In the genomic region with DNA sequence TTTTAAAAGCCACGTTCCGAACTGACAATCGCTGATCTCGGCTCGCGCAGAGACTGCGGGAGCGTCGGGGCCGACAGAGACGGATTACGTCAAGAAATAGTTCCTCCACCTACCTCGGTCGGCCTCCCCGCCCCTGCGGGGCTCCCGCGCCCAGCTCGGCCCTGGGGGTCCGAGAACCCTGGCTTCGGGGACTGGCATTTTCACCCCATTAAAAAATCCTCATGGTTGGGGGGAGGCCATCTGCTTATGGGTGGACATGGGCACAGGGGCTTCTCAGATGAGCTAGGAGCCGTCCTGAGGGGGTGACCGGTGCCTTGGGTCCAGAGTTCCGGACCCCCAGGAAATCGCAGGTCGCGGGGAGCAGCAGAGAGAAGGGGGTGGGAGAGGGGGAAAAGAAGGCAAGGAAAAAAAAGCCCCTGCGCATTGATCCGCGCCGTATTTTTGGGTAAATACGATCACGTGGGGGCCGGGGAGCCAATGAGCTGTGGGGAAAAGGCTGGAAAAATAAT, we compare ENCODE assay signal across 1 cellular context.
TF ChIP-seq lines count a peak whose summit lies in the region.

No MANE protein-coding gene starts in this region.

TF ChIP-seq in HepG2, 621 proteins besides CTCF, POLR2A, EP300 and RAD21:
- 0 out of 2 replicates have a peak, but pooled peaks have one; percentile 21 for TF ChIP-seq POLR2G (IDR thresholded peaks at IDR 0.05; ENCODE audit: low read depth, low read length)
- no peak for TF ChIP-seq ZNF746 (CRISPR knock-in tag; IDR thresholded peaks at IDR 0.05)
- TF ChIP-seq, protein P1, sequence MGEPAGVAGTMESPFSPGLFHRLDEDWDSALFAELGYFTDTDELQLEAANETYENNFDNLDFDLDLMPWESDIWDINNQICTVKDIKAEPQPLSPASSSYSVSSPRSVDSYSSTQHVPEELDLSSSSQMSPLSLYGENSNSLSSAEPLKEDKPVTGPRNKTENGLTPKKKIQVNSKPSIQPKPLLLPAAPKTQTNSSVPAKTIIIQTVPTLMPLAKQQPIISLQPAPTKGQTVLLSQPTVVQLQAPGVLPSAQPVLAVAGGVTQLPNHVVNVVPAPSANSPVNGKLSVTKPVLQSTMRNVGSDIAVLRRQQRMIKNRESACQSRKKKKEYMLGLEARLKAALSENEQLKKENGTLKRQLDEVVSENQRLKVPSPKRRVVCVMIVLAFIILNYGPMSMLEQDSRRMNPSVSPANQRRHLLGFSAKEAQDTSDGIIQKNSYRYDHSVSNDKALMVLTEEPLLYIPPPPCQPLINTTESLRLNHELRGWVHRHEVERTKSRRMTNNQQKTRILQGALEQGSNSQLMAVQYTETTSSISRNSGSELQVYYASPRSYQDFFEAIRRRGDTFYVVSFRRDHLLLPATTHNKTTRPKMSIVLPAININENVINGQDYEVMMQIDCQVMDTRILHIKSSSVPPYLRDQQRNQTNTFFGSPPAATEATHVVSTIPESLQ (CRISPR knock-in tag; conservative IDR thresholded peaks at IDR 0.05): no peak
- no peak for TF ChIP-seq CC2D1A (CRISPR knock-in tag; IDR thresholded peaks at IDR 0.05)
- TF ChIP-seq PPARG (CRISPR knock-in tag; conservative IDR thresholded peaks at IDR 0.05): no peak
- TF ChIP-seq, protein P2, sequence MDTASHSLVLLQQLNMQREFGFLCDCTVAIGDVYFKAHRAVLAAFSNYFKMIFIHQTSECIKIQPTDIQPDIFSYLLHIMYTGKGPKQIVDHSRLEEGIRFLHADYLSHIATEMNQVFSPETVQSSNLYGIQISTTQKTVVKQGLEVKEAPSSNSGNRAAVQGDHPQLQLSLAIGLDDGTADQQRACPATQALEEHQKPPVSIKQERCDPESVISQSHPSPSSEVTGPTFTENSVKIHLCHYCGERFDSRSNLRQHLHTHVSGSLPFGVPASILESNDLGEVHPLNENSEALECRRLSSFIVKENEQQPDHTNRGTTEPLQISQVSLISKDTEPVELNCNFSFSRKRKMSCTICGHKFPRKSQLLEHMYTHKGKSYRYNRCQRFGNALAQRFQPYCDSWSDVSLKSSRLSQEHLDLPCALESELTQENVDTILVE (CRISPR knock-in tag; IDR thresholded peaks at IDR 0.05): no peak
- TF ChIP-seq TOPORS (CRISPR knock-in tag; IDR thresholded peaks at IDR 0.05): no peak
- TF ChIP-seq TP53 (CRISPR knock-in tag; conservative IDR thresholded peaks at IDR 0.05): no peak
- no peak for TF ChIP-seq ZNF570 (CRISPR knock-in tag; IDR thresholded peaks at IDR 0.05; ENCODE audit: borderline replicate concordance)
- TF ChIP-seq NFYC (CRISPR knock-in tag; IDR thresholded peaks at IDR 0.05): peak; percentile 70
- TF ChIP-seq, protein P3, sequence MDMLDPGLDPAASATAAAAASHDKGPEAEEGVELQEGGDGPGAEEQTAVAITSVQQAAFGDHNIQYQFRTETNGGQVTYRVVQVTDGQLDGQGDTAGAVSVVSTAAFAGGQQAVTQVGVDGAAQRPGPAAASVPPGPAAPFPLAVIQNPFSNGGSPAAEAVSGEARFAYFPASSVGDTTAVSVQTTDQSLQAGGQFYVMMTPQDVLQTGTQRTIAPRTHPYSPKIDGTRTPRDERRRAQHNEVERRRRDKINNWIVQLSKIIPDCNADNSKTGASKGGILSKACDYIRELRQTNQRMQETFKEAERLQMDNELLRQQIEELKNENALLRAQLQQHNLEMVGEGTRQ (IDR thresholded peaks at IDR 0.05; ENCODE audit: low read depth, low read length): peak; percentile 85
- TF ChIP-seq, protein P3 (CRISPR knock-in tag; IDR thresholded peaks at IDR 0.05; ENCODE audit: borderline replicate concordance): peak; percentile 88; the same call in 1 of the 2 replicates
- no peak for TF ChIP-seq NR2F1 (CRISPR knock-in tag; IDR thresholded peaks at IDR 0.05)
- TF ChIP-seq, protein P4, sequence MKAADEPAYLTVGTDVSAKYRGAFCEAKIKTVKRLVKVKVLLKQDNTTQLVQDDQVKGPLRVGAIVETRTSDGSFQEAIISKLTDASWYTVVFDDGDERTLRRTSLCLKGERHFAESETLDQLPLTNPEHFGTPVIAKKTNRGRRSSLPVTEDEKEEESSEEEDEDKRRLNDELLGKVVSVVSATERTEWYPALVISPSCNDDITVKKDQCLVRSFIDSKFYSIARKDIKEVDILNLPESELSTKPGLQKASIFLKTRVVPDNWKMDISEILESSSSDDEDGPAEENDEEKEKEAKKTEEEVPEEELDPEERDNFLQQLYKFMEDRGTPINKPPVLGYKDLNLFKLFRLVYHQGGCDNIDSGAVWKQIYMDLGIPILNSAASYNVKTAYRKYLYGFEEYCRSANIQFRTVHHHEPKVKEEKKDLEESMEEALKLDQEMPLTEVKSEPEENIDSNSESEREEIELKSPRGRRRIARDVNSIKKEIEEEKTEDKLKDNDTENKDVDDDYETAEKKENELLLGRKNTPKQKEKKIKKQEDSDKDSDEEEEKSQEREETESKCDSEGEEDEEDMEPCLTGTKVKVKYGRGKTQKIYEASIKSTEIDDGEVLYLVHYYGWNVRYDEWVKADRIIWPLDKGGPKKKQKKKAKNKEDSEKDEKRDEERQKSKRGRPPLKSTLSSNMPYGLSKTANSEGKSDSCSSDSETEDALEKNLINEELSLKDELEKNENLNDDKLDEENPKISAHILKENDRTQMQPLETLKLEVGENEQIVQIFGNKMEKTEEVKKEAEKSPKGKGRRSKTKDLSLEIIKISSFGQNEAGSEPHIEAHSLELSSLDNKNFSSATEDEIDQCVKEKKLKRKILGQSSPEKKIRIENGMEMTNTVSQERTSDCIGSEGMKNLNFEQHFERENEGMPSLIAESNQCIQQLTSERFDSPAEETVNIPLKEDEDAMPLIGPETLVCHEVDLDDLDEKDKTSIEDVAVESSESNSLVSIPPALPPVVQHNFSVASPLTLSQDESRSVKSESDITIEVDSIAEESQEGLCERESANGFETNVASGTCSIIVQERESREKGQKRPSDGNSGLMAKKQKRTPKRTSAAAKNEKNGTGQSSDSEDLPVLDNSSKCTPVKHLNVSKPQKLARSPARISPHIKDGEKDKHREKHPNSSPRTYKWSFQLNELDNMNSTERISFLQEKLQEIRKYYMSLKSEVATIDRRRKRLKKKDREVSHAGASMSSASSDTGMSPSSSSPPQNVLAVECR (CRISPR knock-in tag; IDR thresholded peaks at IDR 0.05; ENCODE audit: borderline replicate concordance): 0 out of 2 replicates have a peak, but pooled peaks have one; percentile 17
- TF ChIP-seq PRPF4 (IDR thresholded peaks at IDR 0.05; ENCODE audit: low read depth, low read length, poor library complexity, severe bottlenecking): no peak
- no peak for TF ChIP-seq HIVEP1 (CRISPR knock-in tag; IDR thresholded peaks at IDR 0.05)
- no peak for TF ChIP-seq RFXAP (CRISPR knock-in tag; IDR thresholded peaks at IDR 0.05; ENCODE audit: borderline replicate concordance)
- peak; percentile 61 for TF ChIP-seq NFYB (CRISPR knock-in tag; IDR thresholded peaks at IDR 0.05)
- no peak for TF ChIP-seq ZNF207 (IDR thresholded peaks at IDR 0.05; ENCODE audit: borderline replicate concordance)
- TF ChIP-seq ZNF816 (CRISPR knock-in tag; IDR thresholded peaks at IDR 0.05; ENCODE audit: borderline replicate concordance): 0 out of 2 replicates have a peak, but pooled peaks have one; percentile 8
- peak; percentile 7 for TF ChIP-seq ZNF883 (CRISPR knock-in tag; IDR thresholded peaks at IDR 0.05; ENCODE audit: not compliant biosample characterization)
- no peak for TF ChIP-seq HNRNPL (IDR thresholded peaks at IDR 0.05; ENCODE audit: low read depth, low read length)
- TF ChIP-seq GZF1 (CRISPR knock-in tag; IDR thresholded peaks at IDR 0.05): peak; percentile 85; the same call in 1 of the 2 replicates
- no peak for TF ChIP-seq GATA4 (IDR thresholded peaks at IDR 0.05; ENCODE audit: borderline replicate concordance, low read depth)
- no peak for TF ChIP-seq EEA1 (CRISPR knock-in tag; IDR thresholded peaks at IDR 0.05; ENCODE audit: borderline replicate concordance)
- TF ChIP-seq, protein P5, sequence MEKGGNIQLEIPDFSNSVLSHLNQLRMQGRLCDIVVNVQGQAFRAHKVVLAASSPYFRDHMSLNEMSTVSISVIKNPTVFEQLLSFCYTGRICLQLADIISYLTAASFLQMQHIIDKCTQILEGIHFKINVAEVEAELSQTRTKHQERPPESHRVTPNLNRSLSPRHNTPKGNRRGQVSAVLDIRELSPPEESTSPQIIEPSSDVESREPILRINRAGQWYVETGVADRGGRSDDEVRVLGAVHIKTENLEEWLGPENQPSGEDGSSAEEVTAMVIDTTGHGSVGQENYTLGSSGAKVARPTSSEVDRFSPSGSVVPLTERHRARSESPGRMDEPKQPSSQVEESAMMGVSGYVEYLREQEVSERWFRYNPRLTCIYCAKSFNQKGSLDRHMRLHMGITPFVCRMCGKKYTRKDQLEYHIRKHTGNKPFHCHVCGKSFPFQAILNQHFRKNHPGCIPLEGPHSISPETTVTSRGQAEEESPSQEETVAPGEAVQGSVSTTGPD (CRISPR knock-in tag; IDR thresholded peaks at IDR 0.05): no peak
- no peak for TF ChIP-seq CBX1 (IDR thresholded peaks at IDR 0.05; ENCODE audit: low read depth)
- no peak for TF ChIP-seq ZNF850 (CRISPR knock-in tag; conservative IDR thresholded peaks at IDR 0.05)
- TF ChIP-seq ZFP36L1 (CRISPR knock-in tag; IDR thresholded peaks at IDR 0.05): no peak
- TF ChIP-seq SIX4 (CRISPR knock-in tag; IDR thresholded peaks at IDR 0.05): no peak
- TF ChIP-seq, protein P6, sequence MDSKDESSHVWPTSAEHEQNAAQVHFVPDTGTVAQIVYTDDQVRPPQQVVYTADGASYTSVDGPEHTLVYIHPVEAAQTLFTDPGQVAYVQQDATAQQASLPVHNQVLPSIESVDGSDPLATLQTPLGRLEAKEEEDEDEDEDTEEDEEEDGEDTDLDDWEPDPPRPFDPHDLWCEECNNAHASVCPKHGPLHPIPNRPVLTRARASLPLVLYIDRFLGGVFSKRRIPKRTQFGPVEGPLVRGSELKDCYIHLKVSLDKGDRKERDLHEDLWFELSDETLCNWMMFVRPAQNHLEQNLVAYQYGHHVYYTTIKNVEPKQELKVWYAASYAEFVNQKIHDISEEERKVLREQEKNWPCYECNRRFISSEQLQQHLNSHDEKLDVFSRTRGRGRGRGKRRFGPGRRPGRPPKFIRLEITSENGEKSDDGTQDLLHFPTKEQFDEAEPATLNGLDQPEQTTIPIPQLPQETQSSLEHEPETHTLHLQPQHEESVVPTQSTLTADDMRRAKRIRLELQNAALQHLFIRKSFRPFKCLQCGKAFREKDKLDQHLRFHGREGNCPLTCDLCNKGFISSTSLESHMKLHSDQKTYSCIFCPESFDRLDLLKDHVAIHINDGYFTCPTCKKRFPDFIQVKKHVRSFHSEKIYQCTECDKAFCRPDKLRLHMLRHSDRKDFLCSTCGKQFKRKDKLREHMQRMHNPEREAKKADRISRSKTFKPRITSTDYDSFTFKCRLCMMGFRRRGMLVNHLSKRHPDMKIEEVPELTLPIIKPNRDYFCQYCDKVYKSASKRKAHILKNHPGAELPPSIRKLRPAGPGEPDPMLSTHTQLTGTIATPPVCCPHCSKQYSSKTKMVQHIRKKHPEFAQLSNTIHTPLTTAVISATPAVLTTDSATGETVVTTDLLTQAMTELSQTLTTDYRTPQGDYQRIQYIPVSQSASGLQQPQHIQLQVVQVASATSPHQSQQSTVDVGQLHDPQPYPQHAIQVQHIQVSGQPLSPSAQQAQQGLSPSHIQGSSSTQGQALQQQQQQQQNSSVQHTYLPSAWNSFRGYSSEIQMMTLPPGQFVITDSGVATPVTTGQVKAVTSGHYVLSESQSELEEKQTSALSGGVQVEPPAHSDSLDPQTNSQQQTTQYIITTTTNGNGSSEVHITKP (CRISPR knock-in tag; IDR thresholded peaks at IDR 0.05; ENCODE audit: low read depth): no peak
- no peak for TF ChIP-seq SMARCE1 (IDR thresholded peaks at IDR 0.05; ENCODE audit: borderline replicate concordance)
- TF ChIP-seq ZNF10 (CRISPR knock-in tag; IDR thresholded peaks at IDR 0.05; ENCODE audit: borderline replicate concordance, low read depth): no peak
- TF ChIP-seq MEF2D (CRISPR knock-in tag; IDR thresholded peaks at IDR 0.05): no peak
- TF ChIP-seq, protein P7, sequence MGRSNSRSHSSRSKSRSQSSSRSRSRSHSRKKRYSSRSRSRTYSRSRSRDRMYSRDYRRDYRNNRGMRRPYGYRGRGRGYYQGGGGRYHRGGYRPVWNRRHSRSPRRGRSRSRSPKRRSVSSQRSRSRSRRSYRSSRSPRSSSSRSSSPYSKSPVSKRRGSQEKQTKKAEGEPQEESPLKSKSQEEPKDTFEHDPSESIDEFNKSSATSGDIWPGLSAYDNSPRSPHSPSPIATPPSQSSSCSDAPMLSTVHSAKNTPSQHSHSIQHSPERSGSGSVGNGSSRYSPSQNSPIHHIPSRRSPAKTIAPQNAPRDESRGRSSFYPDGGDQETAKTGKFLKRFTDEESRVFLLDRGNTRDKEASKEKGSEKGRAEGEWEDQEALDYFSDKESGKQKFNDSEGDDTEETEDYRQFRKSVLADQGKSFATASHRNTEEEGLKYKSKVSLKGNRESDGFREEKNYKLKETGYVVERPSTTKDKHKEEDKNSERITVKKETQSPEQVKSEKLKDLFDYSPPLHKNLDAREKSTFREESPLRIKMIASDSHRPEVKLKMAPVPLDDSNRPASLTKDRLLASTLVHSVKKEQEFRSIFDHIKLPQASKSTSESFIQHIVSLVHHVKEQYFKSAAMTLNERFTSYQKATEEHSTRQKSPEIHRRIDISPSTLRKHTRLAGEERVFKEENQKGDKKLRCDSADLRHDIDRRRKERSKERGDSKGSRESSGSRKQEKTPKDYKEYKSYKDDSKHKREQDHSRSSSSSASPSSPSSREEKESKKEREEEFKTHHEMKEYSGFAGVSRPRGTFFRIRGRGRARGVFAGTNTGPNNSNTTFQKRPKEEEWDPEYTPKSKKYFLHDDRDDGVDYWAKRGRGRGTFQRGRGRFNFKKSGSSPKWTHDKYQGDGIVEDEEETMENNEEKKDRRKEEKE (IDR thresholded peaks at IDR 0.05): no peak
